ENCODE assay signal across 8 cellular contexts in the genomic region with DNA sequence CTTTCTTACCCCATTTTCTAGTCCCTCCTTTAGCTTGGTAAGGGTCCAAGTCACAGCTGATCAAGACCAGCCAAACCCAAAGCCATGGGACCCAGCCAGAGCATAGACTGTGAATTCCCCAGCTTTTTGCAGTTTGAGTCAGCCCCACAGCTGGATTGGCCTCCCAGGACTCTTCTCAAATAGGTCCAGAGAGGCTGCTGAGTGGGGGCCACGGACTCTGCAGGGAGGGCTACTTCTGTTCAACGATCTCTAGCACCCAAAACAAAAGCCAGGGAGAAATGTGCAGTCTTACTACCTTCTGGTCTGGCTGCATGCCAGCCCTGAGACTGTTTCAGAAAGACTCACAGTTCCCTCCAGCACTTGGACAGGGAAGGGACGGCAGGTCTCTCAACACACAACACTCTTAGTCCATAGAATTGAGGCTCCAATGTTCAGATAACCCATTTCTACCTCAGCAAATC. TPM values are rescaled to one million over a fixed set of nuclear protein-coding genes. Genes with fewer than 3 reads are reported as not detected.
DNase-seq lines count a peak whose midpoint lies in the region; ATAC-seq, FAIRE-seq and TF ChIP-seq lines count a peak whose summit lies in the region.

No MANE protein-coding gene starts in this region.

- no peaks in the 10 kb centered on the region for H4K20me1 ChIP-seq in neural progenitor cell (ENCODE audit: low read depth)
- H4K20me1 ChIP-seq in HepG2 (ENCODE audit: insufficient read depth, low read length) = no peaks in the 10 kb centered on the region

- H3K4me1 ChIP-seq in neural progenitor cell (peaks cover 5% of the 10 kb centered on the region), HepG2 (ENCODE audit: insufficient read depth, low read length) (peaks cover 43% of the 10 kb centered on the region)

- H3K36me3 Mint-ChIP-seq in activated T-cell treated with anti-CD3 and anti-CD28 coated beads, Interleukin-2, amount 50 U/mL, for 72 hours (ENCODE audit: insufficient read depth in 2 of 2) = peaks cover 24 to 36% of the 10 kb centered on the region in 2 donors
- no peaks in the 10 kb centered on the region for H3K36me3 Mint-ChIP-seq in neural progenitor cell

- peaks cover 27% of the 10 kb centered on the region for H3K27me3 Mint-ChIP-seq in activated T-cell treated with anti-CD3 and anti-CD28 coated beads, Interleukin-2, amount 50 U/mL, for 72 hours (ENCODE audit: low read depth)
- peaks cover 64% of the 10 kb centered on the region for H3K27me3 Mint-ChIP-seq in neural progenitor cell (ENCODE audit: insufficient read depth, low read depth)

- peaks cover 7% of the 10 kb centered on the region for H3F3A ChIP-seq in neural progenitor cell (ENCODE audit: low read depth)

- H3K4me2 ChIP-seq in neural progenitor cell (no peak overlapping the region), HepG2 (ENCODE audit: low read depth, low read length) (no peak overlapping the region)

- H3K9me3 Mint-ChIP-seq in activated T-cell treated with anti-CD3 and anti-CD28 coated beads, Interleukin-2, amount 50 U/mL, for 72 hours = no peaks in the 10 kb centered on the region
- H3K9me3 Mint-ChIP-seq in neural progenitor cell = no peaks in the 10 kb centered on the region

- peak overlapping the region; percentile 75 for H3K27ac Mint-ChIP-seq in activated T-cell treated with anti-CD3 and anti-CD28 coated beads, Interleukin-2, amount 50 U/mL, for 72 hours
- no peak overlapping the region for H3K27ac Mint-ChIP-seq in neural progenitor cell

- FAIRE-seq in HepG2 (lab: Jason Lieb, UNC) = no peak

- TF ChIP-seq POLR2A in HepG2 (IDR thresholded peaks at IDR 0.05; ENCODE audit: insufficient read depth in 1 of 2, low read depth in 2 of 2, low read length in 2 of 2) = no peak

- H3K4me3 ChIP-seq in BJ (ENCODE audit: low read depth, low read length) (peak overlapping the region; percentile 76), neural progenitor cell (no peak overlapping the region), HepG2 (replicated peaks in 1 of 3; ENCODE audit: insufficient read depth in 1 of 3, low read depth in 2 of 3, low read length in 3 of 3) (no peak overlapping the region)

- DNase-seq in BJ (ENCODE audit: low read depth) = peak; percentile 51
- DNase-seq in H4 (ENCODE audit: low spot score) = peak; percentile 35
- DNase-seq in activated T-cell treated with anti-CD3 and anti-CD28 coated beads, Interleukin-2, amount 50 U/mL, for 72 hours = peak; percentile 38 to 41
- DNase-seq in left colon = peak; percentile 62 to 75
- DNase-seq in neural progenitor cell (ENCODE audit: low spot score) = no peak
- no peak for DNase-seq in HepG2 (ENCODE audit: low spot score)

- peak overlapping the region; percentile 86 to 98 for H3K4me3 Mint-ChIP-seq in activated T-cell treated with anti-CD3 and anti-CD28 coated beads, Interleukin-2, amount 50 U/mL, for 72 hours
- H3K4me3 Mint-ChIP-seq in neural progenitor cell = no peak overlapping the region

- no peak overlapping the region for H3K9ac ChIP-seq in neural progenitor cell
- no peak overlapping the region for H3K9ac ChIP-seq in HepG2 (ENCODE audit: insufficient read depth, low read depth, low read length)

- no peaks in the 10 kb centered on the region; the same call in 1 of the 2 replicates for H3K27me3 ChIP-seq in BJ (ENCODE audit: control insufficient read depth, insufficient read depth, low read length)
- H3K27me3 ChIP-seq in neural progenitor cell = peaks cover 92% of the 10 kb centered on the region
- peaks cover 0 to 31% of the 10 kb centered on the region in 2 experiments; a peak in 3 of 5 replicates for H3K27me3 ChIP-seq in HepG2 (ENCODE audit: control insufficient read depth in 1 of 2, insufficient read depth in 2 of 2, low read length in 2 of 2)

- H3K79me2 ChIP-seq in neural progenitor cell (ENCODE audit: low read depth) (no peaks in the 10 kb centered on the region), HepG2 (ENCODE audit: insufficient read depth, low read length) (no peaks in the 10 kb centered on the region)

- ATAC-seq in activated T-cell treated with anti-CD3 and anti-CD28 coated beads, Interleukin-2, amount 50 U/mL, for 72 hours (replicated peaks in 1 of 2) = peak; percentile 19 to 21
- no peak for ATAC-seq in left colon
- ATAC-seq in esophagus mucosa = no peak
- ATAC-seq in GM19035 (IDR thresholded peaks at IDR 0.05; ENCODE audit: unreplicated experiment) = no peak
- ATAC-seq in HepG2 = no peak

- BruUV-seq in HepG2 (replicated peaks; lab: Mats Ljungman, UMichigan) = no TSS peak

- WGBS in HepG2 (ENCODE audit: low lambda C conversion rate) = 0% methylated on average over 2 of the region's 3 CpGs

- H3K4me1 Mint-ChIP-seq in activated T-cell treated with anti-CD3 and anti-CD28 coated beads, Interleukin-2, amount 50 U/mL, for 72 hours (ENCODE audit: low read depth) = peaks cover 58% of the 10 kb centered on the region
- peaks cover 9% of the 10 kb centered on the region for H3K4me1 Mint-ChIP-seq in neural progenitor cell

- H3K9me3 ChIP-seq in neural progenitor cell (ENCODE audit: low read depth) (no peaks in the 10 kb centered on the region), HepG2 (ENCODE audit: low read length) (no peaks in the 10 kb centered on the region)

- H3K36me3 ChIP-seq in BJ (ENCODE audit: control insufficient read depth, insufficient read depth, low read length) (peaks cover 2% of the 10 kb centered on the region), neural progenitor cell (no peaks in the 10 kb centered on the region), HepG2 (replicated peaks in 1 of 2; ENCODE audit: control insufficient read depth in 1 of 2, insufficient read depth in 2 of 2, low read length in 2 of 2) (no peaks in the 10 kb centered on the region)

- TF ChIP-seq EP300 in HepG2 (IDR thresholded peaks at IDR 0.05; ENCODE audit: low read depth in 2 of 2, low read length in 2 of 2) = no peak
- TF ChIP-seq EP300 in HepG2 (CRISPR knock-in tag; IDR thresholded peaks at IDR 0.05; ENCODE audit: borderline replicate concordance) = no peak

- TF ChIP-seq RAD21 in HepG2 (CRISPR knock-in tag; IDR thresholded peaks at IDR 0.05) = no peak

- intact Hi-C loops in left colon (cut with DNase I, micrococcal nuclease) = loop anchor here in 1 of 2 donors (10.0 kb wide), 1 partner anchor 52 kb away; no protein-coding TSS in a partner anchor
- intact Hi-C loops in HepG2 (cut with micrococcal nuclease; ENCODE audit: unreplicated experiment) = loop anchor here (5.0 to 10.0 kb wide), 2 partner anchors 59 to 132 kb away; a partner anchor contains a TSS

- H2AFZ ChIP-seq in neural progenitor cell (replicated peaks) (no peak overlapping the region), HepG2 (ENCODE audit: low read length) (no peak overlapping the region)

- H3K27ac ChIP-seq in neural progenitor cell (no peak overlapping the region), HepG2 (ENCODE audit: extremely low read length, insufficient read depth, low read length) (no peak overlapping the region)

- TF ChIP-seq CTCF in BJ (IDR thresholded peaks at IDR 0.05; ENCODE audit: insufficient read depth, low read depth, low read length) = no peak
- TF ChIP-seq CTCF in neural progenitor cell (IDR thresholded peaks at IDR 0.05) = no peak
- TF ChIP-seq CTCF in HepG2 (CRISPR knock-in tag; IDR thresholded peaks at IDR 0.05) = no peak

- POLR2A ChIA-PET in BJ (lab: Charles Lee) (interaction anchor here (0.6 to 1.3 kb wide), 2 partner anchors 10 to 90 kb away, joined by 4 read pairs; no protein-coding TSS in a partner anchor), HepG2 (lab: Yijun Ruan, JAX) (no interaction called here)

- CTCF ChIA-PET in BJ (lab: Yijun Ruan, JAX) = interaction anchor here (0.7 to 5.6 kb wide), 8 partner anchors 10 to 162 kb away, joined by 3 to 30 read pairs (median 3); no protein-coding TSS in a partner anchor
- CTCF ChIA-PET in HepG2 (lab: Yijun Ruan, JAX; ENCODE audit: low intra/inter-chr PET ratio, low total read pairs) = no interaction called here

- in situ Hi-C loops in HepG2 (cut with HindIII; ENCODE audit: extremely low pct_ligation_motif_present, low pct_unique_long_range_greater_than_20kb) = loop anchor here (5.0 to 10.0 kb wide), 2 partner anchors 49 to 262 kb away; no protein-coding TSS in a partner anchor

RNA-seq across cellular contexts. Expression of a gene that starts 1.6 kb away (rescaled TPM):
- polyA plus RNA-seq in BJ (2011; rRNA removed) (23.3 and 40.5 TPM in 2 replicates), HepG2 (2011; rRNA removed) (0.08 and 0.13 TPM in 2 replicates)
- 21.3 and 33.2 TPM in 2 replicates for polyA minus RNA-seq in BJ (2011; rRNA and poly(A)+ RNA removed)
- total RNA-seq in H4 (2014; rRNA removed; shearing (Covaris generic)) = 5.6 and 7.3 TPM in 2 replicates
- total RNA-seq in activated T-cell treated with anti-CD3 and anti-CD28 coated beads, Interleukin-2, amount 50 U/mL, for 72 hours = 100 to 1,000 TPM; 217 to 224 TPM
- total RNA-seq in left colon (100 to 1,000 TPM; 143 to 154 TPM), neural progenitor cell (ENCODE audit: low replicate concordance) (0.09 TPM in 1 of 2 replicates, not detected in the other), esophagus mucosa (18.0 TPM), HepG2 (2016; rRNA removed; fragmentation: Illumina TruSeq; extraction: Trizol) (0.21 and 0.33 TPM in 2 replicates)
- 0.09 TPM in 1 of 2 replicates, not detected in the other for total RNA-seq in HepG2 (2016; cell fraction: cytosol; rRNA removed; fragmentation: Illumina TruSeq; extraction: Trizol; ENCODE audit: low read depth)
- 0.40 and 0.52 TPM in 2 replicates for total RNA-seq in HepG2 (2016; cell fraction: insoluble cytoplasmic fraction; rRNA removed; fragmentation: Illumina TruSeq; extraction: Trizol)
- total RNA-seq in HepG2 (2016; cell fraction: membrane; rRNA removed; fragmentation: Illumina TruSeq; extraction: Trizol) = 0.14 and 0.22 TPM in 2 replicates
- 0.16 and 0.25 TPM in 2 replicates for total RNA-seq in HepG2 (2016; cell fraction: nucleus; rRNA removed; fragmentation: Illumina TruSeq; extraction: Trizol)
- 0.04 and 0.09 TPM in 2 replicates for polyA plus RNA-seq in HepG2 (2011; cell fraction: cytosol; rRNA removed)
- 0.10 and 0.21 TPM in 2 replicates for polyA plus RNA-seq in HepG2 (2011; cell fraction: nucleus; rRNA removed)
- polyA plus RNA-seq in HepG2 (2012) = 0.08 and 0.35 TPM in 2 replicates
- polyA plus RNA-seq in HepG2 (2016; cell fraction: cytosol; fragmentation: Illumina TruSeq; extraction: Trizol; ENCODE audit: low read depth) = not detected in 2 replicates
- polyA plus RNA-seq in HepG2 (2016; cell fraction: insoluble cytoplasmic fraction; fragmentation: Illumina TruSeq; extraction: Trizol; ENCODE audit: low read depth) = 0.24 and 0.36 TPM in 2 replicates
- polyA plus RNA-seq in HepG2 (2016; cell fraction: membrane; fragmentation: Illumina TruSeq; extraction: Trizol; ENCODE audit: low read depth) = 0.03 and 0.12 TPM in 2 replicates
- 0.48 and 0.64 TPM in 2 replicates for polyA plus RNA-seq in HepG2 (2016; cell fraction: nucleus; fragmentation: Illumina TruSeq; extraction: Trizol; ENCODE audit: insufficient read depth, low read depth)
- 0.16 and 12.3 TPM in 2 replicates for polyA minus RNA-seq in HepG2 (2011; rRNA and poly(A)+ RNA removed; ENCODE audit: low replicate concordance)
- not detected in 2 replicates for polyA minus RNA-seq in HepG2 (2011; cell fraction: cytosol; rRNA and poly(A)+ RNA removed)
- polyA minus RNA-seq in HepG2 (2011; cell fraction: nucleus; rRNA and poly(A)+ RNA removed) = 0.13 and 0.25 TPM in 2 replicates

Comparison
In these comparisons a context has a peak if more than half of its experiments do, and no peak if none do; other contexts are left out.
1. DNase-seq: peak in BJ (single experiment), H4 (single experiment), activated T-cell treated with anti-CD3 and anti-CD28 coated beads, Interleukin-2, amount 50 U/mL, for 72 hours (2 of 2) and left colon (2 of 2); none in neural progenitor cell (single experiment) and HepG2 (single experiment).
2. ATAC-seq: peak in activated T-cell treated with anti-CD3 and anti-CD28 coated beads, Interleukin-2, amount 50 U/mL, for 72 hours (2 of 2); none in left colon (single experiment), esophagus mucosa (single experiment), GM19035 (single experiment) and HepG2 (single experiment).